In genomic region chr17:66860204-66860603, GRCh38 we compare ENCODE assay signal across 16 cellular contexts. TPM values are rescaled to one million over a fixed set of nuclear protein-coding genes. Genes with fewer than 3 reads are reported as not detected.
A peak's percentile ranks its signal among the peaks of the same experiment; 100 is the strongest.
DNase-seq lines count a peak whose midpoint lies in the region; ATAC-seq lines count a peak whose summit lies in the region.
"Had no signal": no experiment of that assay in that cellular context is flagged by ENCODE, and none has a peak within 500 bp of the region (broad histone marks: within the 10 kb centered on the region; RNA-seq: fewer than 3 reads in every experiment).

No MANE protein-coding gene starts in this region.

- CTCF ChIA-PET in activated CD4-positive, alpha-beta T cell treated with anti-CD3 and anti-CD28 coated beads for 36 hours (lab: Charles Lee), result interaction anchor here (0.6 to 1.0 kb wide), 3 partner anchors 9 to 134 kb away, joined by 3 read pairs; no protein-coding TSS in a partner anchor

- no peaks in the 10 kb centered on the region for H3K36me3 Mint-ChIP-seq in activated CD4-positive, alpha-beta T cell treated with anti-CD3 and anti-CD28 coated beads for 36 hours (ENCODE audit: low read depth)
- no peaks in the 10 kb centered on the region for H3K36me3 Mint-ChIP-seq in activated naive CD8-positive, alpha-beta T cell treated with anti-CD3 and anti-CD28 coated beads, Interleukin-2, amount 50 U/mL, for 24 hours (ENCODE audit: low read depth)
- no peaks in the 10 kb centered on the region for H3K36me3 Mint-ChIP-seq in activated naive CD8-positive, alpha-beta T cell treated with anti-CD3 and anti-CD28 coated beads for 36 hours
- no peaks in the 10 kb centered on the region for H3K36me3 Mint-ChIP-seq in activated T-helper 2 cell treated with anti-CD3 and anti-CD28 coated beads, Interferon-gamma antibody, Interleukin-2, Interleukin-4, amounts not matched to agents 10 μg/mL and 5 μg/mL and 100 μg/mL, durations not matched to agents 14 hours and 24 hours and 36 hours (ENCODE audit: low read depth)
- H3K36me3 Mint-ChIP-seq: CD4-positive, CD25-positive, alpha-beta regulatory T cell; CD8-positive, alpha-beta T cell had no signal

- H3K4me3 Mint-ChIP-seq in activated CD4-positive, alpha-beta T cell treated with anti-CD3 and anti-CD28 coated beads for 36 hours, result no peak overlapping the region
- H3K4me3 Mint-ChIP-seq in activated naive CD8-positive, alpha-beta T cell treated with anti-CD3 and anti-CD28 coated beads, Interleukin-2, amount 50 U/mL, for 24 hours, result no peak overlapping the region
- H3K4me3 Mint-ChIP-seq in activated naive CD8-positive, alpha-beta T cell treated with anti-CD3 and anti-CD28 coated beads for 36 hours, result no peak overlapping the region
- no peak overlapping the region for H3K4me3 Mint-ChIP-seq in activated T-helper 2 cell treated with anti-CD3 and anti-CD28 coated beads, Interferon-gamma antibody, Interleukin-2, Interleukin-4, amounts not matched to agents 10 μg/mL and 5 μg/mL and 100 μg/mL, durations not matched to agents 14 hours and 24 hours and 36 hours (ENCODE audit: low read depth)
- H3K4me3 Mint-ChIP-seq: B cell; CD4-positive, CD25-positive, alpha-beta regulatory T cell; CD8-positive, alpha-beta T cell; GM23338; H9 had no signal

- no peaks in the 10 kb centered on the region for H3K4me1 Mint-ChIP-seq in activated CD4-positive, alpha-beta T cell treated with anti-CD3 and anti-CD28 coated beads for 36 hours
- peaks cover 3% of the 10 kb centered on the region for H3K4me1 Mint-ChIP-seq in activated naive CD8-positive, alpha-beta T cell treated with anti-CD3 and anti-CD28 coated beads, Interleukin-2, amount 50 U/mL, for 24 hours
- no peaks in the 10 kb centered on the region for H3K4me1 Mint-ChIP-seq in activated naive CD8-positive, alpha-beta T cell treated with anti-CD3 and anti-CD28 coated beads for 36 hours
- peaks cover 9% of the 10 kb centered on the region for H3K4me1 Mint-ChIP-seq in activated T-helper 2 cell treated with anti-CD3 and anti-CD28 coated beads, Interferon-gamma antibody, Interleukin-2, Interleukin-4, amounts not matched to agents 10 μg/mL and 5 μg/mL and 100 μg/mL, durations not matched to agents 14 hours and 24 hours and 36 hours (ENCODE audit: low read depth)
- H3K4me1 Mint-ChIP-seq: B cell; CD4-positive, CD25-positive, alpha-beta regulatory T cell; GM23338; H9 had no signal

- peaks cover 9% of the 10 kb centered on the region for H3K27me3 Mint-ChIP-seq in activated CD4-positive, alpha-beta T cell treated with anti-CD3 and anti-CD28 coated beads for 36 hours
- H3K27me3 Mint-ChIP-seq in activated naive CD8-positive, alpha-beta T cell treated with anti-CD3 and anti-CD28 coated beads, Interleukin-2, amount 50 U/mL, for 24 hours, result peaks cover 4% of the 10 kb centered on the region
- H3K27me3 Mint-ChIP-seq in activated naive CD8-positive, alpha-beta T cell treated with anti-CD3 and anti-CD28 coated beads for 36 hours, result peaks cover 7% of the 10 kb centered on the region
- H3K27me3 Mint-ChIP-seq in activated T-helper 2 cell treated with anti-CD3 and anti-CD28 coated beads, Interferon-gamma antibody, Interleukin-2, Interleukin-4, amounts not matched to agents 10 μg/mL and 5 μg/mL and 100 μg/mL, durations not matched to agents 14 hours and 24 hours and 36 hours (ENCODE audit: low read depth), result peaks cover 28% of the 10 kb centered on the region
- H3K27me3 Mint-ChIP-seq: B cell had no signal

- H3K9me3 Mint-ChIP-seq in activated CD4-positive, alpha-beta T cell treated with anti-CD3 and anti-CD28 coated beads for 36 hours (ENCODE audit: low read depth), result peaks cover 2% of the 10 kb centered on the region
- H3K9me3 Mint-ChIP-seq in activated naive CD8-positive, alpha-beta T cell treated with anti-CD3 and anti-CD28 coated beads, Interleukin-2, amount 50 U/mL, for 24 hours, result no peaks in the 10 kb centered on the region
- peaks cover 7% of the 10 kb centered on the region for H3K9me3 Mint-ChIP-seq in activated naive CD8-positive, alpha-beta T cell treated with anti-CD3 and anti-CD28 coated beads for 36 hours
- no peaks in the 10 kb centered on the region for H3K9me3 Mint-ChIP-seq in activated T-helper 2 cell treated with anti-CD3 and anti-CD28 coated beads, Interferon-gamma antibody, Interleukin-2, Interleukin-4, amounts not matched to agents 10 μg/mL and 5 μg/mL and 100 μg/mL, durations not matched to agents 14 hours and 24 hours and 36 hours

- POLR2A ChIA-PET in activated CD4-positive, alpha-beta T cell treated with anti-CD3 and anti-CD28 coated beads for 36 hours (lab: Charles Lee), result no interaction called here

- peak; percentile 65 for ATAC-seq in activated CD4-positive, alpha-beta T cell treated with anti-CD3 and anti-CD28 coated beads for 36 hours
- peak; percentile 91 for ATAC-seq in activated naive CD8-positive, alpha-beta T cell treated with anti-CD3 and anti-CD28 coated beads, Interleukin-2, amount 50 U/mL, for 24 hours
- no peak for ATAC-seq in GM18868 (IDR thresholded peaks at IDR 0.05; ENCODE audit: unreplicated experiment)
- ATAC-seq: CD8-positive, alpha-beta T cell; GM23338; HCT116 had no signal

- no peak for DNase-seq in activated CD4-positive, alpha-beta T cell treated with anti-CD3 and anti-CD28 coated beads for 36 hours
- no peak for DNase-seq in activated CD4-positive, alpha-beta T cell treated with anti-CD3 and anti-CD28 coated beads, Interleukin-2, amount 50 U/mL, for 48 hours
- DNase-seq in activated naive CD8-positive, alpha-beta T cell treated with anti-CD3 and anti-CD28 coated beads, Interleukin-2, amount 50 U/mL, for 24 hours, result no peak
- DNase-seq in activated naive CD8-positive, alpha-beta T cell treated with anti-CD3 and anti-CD28 coated beads for 36 hours, result no peak
- DNase-seq in activated T-helper 2 cell treated with anti-CD3 and anti-CD28 coated beads, Interferon-gamma antibody, Interleukin-2, Interleukin-4, amounts not matched to agents 10 μg/mL and 5 μg/mL and 100 μg/mL, durations not matched to agents 14 hours and 24 hours and 36 hours (ENCODE audit: low spot score), result no peak
- DNase-seq: Caco-2; CD8-positive, alpha-beta T cell; DMS153; DND-41; H9 had no signal

- H3K27ac Mint-ChIP-seq in activated CD4-positive, alpha-beta T cell treated with anti-CD3 and anti-CD28 coated beads for 36 hours, result no peak overlapping the region
- H3K27ac Mint-ChIP-seq in activated naive CD8-positive, alpha-beta T cell treated with anti-CD3 and anti-CD28 coated beads, Interleukin-2, amount 50 U/mL, for 24 hours, result no peak overlapping the region
- no peak overlapping the region for H3K27ac Mint-ChIP-seq in activated naive CD8-positive, alpha-beta T cell treated with anti-CD3 and anti-CD28 coated beads for 36 hours
- H3K27ac Mint-ChIP-seq in activated T-helper 2 cell treated with anti-CD3 and anti-CD28 coated beads, Interferon-gamma antibody, Interleukin-2, Interleukin-4, amounts not matched to agents 10 μg/mL and 5 μg/mL and 100 μg/mL, durations not matched to agents 14 hours and 24 hours and 36 hours, result peak overlapping the region; percentile 42
- H3K27ac Mint-ChIP-seq: B cell; CD4-positive, CD25-positive, alpha-beta regulatory T cell; CD8-positive, alpha-beta T cell; GM23338; H9 had no signal

- intact Hi-C loops in activated CD4-positive, alpha-beta T cell treated with anti-CD3 and anti-CD28 coated beads for 36 hours (cut with DNase I, micrococcal nuclease), result no loop called here
- intact Hi-C loops in activated T-helper 2 cell treated with anti-CD3 and anti-CD28 coated beads, Interferon-gamma antibody, Interleukin-2, Interleukin-4, amounts not matched to agents 10 μg/mL and 5 μg/mL and 100 μg/mL, durations not matched to agents 14 hours and 24 hours and 36 hours (cut with micrococcal nuclease), result no loop called here

RNA-seq across cellular contexts. Expression of gene CACNG5, which starts 25.3 kb away (rescaled TPM):
- total RNA-seq in activated CD4-positive, alpha-beta T cell treated with anti-CD3 and anti-CD28 coated beads for 36 hours, result not detected
- not detected for total RNA-seq in activated naive CD8-positive, alpha-beta T cell treated with anti-CD3 and anti-CD28 coated beads for 36 hours
- total RNA-seq in activated T-helper 2 cell treated with anti-CD3 and anti-CD28 coated beads, Interferon-gamma antibody, Interleukin-2, Interleukin-4, amounts not matched to agents 10 μg/mL and 5 μg/mL and 100 μg/mL, durations not matched to agents 14 hours and 24 hours and 36 hours, result not detected in 2 replicates
- total RNA-seq: B cell; Caco-2; CD4-positive, CD25-positive, alpha-beta regulatory T cell; CD8-positive, alpha-beta T cell; H4 had no signal
